Comparison of ENCODE assay signal across 1 cellular context in the genomic region with DNA sequence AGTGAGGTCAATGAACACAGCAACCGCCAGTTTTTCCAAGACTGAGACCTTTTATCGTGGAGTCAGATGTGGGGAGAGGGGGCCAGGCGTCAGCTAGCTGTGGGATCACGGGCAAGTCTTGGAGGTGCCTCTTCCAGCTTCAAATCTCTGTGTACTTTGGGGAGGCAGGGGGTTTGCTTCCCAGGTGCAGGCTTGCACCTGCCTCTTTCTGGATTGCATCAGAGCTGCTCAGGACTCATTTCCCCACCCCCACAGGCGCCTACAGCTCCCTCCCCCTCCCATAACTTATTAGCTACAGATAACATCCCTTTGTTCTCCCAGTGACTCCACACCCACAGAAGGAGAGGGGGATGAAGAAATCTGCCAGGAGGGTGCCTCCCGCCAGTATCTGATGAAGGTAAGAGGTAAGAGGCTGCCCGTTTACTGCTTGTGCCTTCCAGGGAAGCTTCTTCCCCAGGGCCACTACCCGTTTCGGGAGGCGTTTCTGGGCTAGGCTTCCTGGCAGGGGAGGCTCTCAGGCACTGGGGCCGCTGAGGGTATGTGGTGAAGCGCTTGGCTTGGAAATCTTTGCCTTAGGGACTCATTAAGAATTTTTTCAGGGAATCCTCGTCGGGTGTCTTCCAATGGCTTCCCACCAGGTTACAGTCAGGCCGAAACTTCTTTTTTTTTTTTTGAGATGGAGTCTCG.
TF ChIP-seq lines count a peak whose summit lies in the region.

No MANE protein-coding gene starts in this region.

TF ChIP-seq in liver, 16 proteins besides CTCF, POLR2A, EP300 and RAD21 (continued from another document):
- TF ChIP-seq, protein P1, sequence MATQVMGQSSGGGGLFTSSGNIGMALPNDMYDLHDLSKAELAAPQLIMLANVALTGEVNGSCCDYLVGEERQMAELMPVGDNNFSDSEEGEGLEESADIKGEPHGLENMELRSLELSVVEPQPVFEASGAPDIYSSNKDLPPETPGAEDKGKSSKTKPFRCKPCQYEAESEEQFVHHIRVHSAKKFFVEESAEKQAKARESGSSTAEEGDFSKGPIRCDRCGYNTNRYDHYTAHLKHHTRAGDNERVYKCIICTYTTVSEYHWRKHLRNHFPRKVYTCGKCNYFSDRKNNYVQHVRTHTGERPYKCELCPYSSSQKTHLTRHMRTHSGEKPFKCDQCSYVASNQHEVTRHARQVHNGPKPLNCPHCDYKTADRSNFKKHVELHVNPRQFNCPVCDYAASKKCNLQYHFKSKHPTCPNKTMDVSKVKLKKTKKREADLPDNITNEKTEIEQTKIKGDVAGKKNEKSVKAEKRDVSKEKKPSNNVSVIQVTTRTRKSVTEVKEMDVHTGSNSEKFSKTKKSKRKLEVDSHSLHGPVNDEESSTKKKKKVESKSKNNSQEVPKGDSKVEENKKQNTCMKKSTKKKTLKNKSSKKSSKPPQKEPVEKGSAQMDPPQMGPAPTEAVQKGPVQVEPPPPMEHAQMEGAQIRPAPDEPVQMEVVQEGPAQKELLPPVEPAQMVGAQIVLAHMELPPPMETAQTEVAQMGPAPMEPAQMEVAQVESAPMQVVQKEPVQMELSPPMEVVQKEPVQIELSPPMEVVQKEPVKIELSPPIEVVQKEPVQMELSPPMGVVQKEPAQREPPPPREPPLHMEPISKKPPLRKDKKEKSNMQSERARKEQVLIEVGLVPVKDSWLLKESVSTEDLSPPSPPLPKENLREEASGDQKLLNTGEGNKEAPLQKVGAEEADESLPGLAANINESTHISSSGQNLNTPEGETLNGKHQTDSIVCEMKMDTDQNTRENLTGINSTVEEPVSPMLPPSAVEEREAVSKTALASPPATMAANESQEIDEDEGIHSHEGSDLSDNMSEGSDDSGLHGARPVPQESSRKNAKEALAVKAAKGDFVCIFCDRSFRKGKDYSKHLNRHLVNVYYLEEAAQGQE (IDR thresholded peaks at IDR 0.05) = peak; percentile 51
- TF ChIP-seq JUND (IDR thresholded peaks at IDR 0.05) (no peak), YY1 (IDR thresholded peaks at IDR 0.05) (no peak), TAF1 (conservative IDR thresholded peaks at IDR 0.05) (no peak), MAX (IDR thresholded peaks at IDR 0.05) (no peak), RXRA (IDR thresholded peaks at IDR 0.05) (peak in 1 of 2 donors; percentile 32), HNF4A (conservative IDR thresholded peaks at IDR 0.05) (peak in 1 of 2 donors; percentile 31), NR2F2 (IDR thresholded peaks at IDR 0.05) (no peak), EGR1 (IDR thresholded peaks at IDR 0.05; ENCODE audit: low read depth in 2 of 2) (no peak), FOXA1 (IDR thresholded peaks at IDR 0.05) (no peak), SP1 (IDR thresholded peaks at IDR 0.05) (peak; percentile 17), FOXA2 (IDR thresholded peaks at IDR 0.05) (no peak), HNF4G (IDR thresholded peaks at IDR 0.05) (no peak)
- TF ChIP-seq, protein P2, sequence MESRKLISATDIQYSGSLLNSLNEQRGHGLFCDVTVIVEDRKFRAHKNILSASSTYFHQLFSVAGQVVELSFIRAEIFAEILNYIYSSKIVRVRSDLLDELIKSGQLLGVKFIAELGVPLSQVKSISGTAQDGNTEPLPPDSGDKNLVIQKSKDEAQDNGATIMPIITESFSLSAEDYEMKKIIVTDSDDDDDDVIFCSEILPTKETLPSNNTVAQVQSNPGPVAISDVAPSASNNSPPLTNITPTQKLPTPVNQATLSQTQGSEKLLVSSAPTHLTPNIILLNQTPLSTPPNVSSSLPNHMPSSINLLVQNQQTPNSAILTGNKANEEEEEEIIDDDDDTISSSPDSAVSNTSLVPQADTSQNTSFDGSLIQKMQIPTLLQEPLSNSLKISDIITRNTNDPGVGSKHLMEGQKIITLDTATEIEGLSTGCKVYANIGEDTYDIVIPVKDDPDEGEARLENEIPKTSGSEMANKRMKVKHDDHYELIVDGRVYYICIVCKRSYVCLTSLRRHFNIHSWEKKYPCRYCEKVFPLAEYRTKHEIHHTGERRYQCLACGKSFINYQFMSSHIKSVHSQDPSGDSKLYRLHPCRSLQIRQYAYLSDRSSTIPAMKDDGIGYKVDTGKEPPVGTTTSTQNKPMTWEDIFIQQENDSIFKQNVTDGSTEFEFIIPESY (IDR thresholded peaks at IDR 0.05) = no peak
